In genomic region chr6:20533746-20534294, GRCh38 we compare ENCODE assay signal across 8 cellular contexts. TPM values are rescaled to one million over a fixed set of nuclear protein-coding genes. Genes with fewer than 3 reads are reported as not detected.
DNase-seq lines count a peak whose midpoint lies in the region; ATAC-seq, FAIRE-seq and TF ChIP-seq lines count a peak whose summit lies in the region.

No MANE protein-coding gene starts in this region.

- no peak for FAIRE-seq in astrocyte (lab: Jason Lieb, UNC)

- no peaks in the 10 kb centered on the region for H3K27me3 ChIP-seq in astrocyte (ENCODE audit: insufficient read depth, low read length)
- H3K27me3 ChIP-seq in muscle layer of colon (ENCODE audit: control insufficient read depth in 1 of 2, insufficient read depth in 2 of 2, low read length in 2 of 2) = no peaks in the 10 kb centered on the region

- H3K36me3 Mint-ChIP-seq in astrocyte (ENCODE audit: low read depth, unreplicated experiment) = peaks cover 1% of the 10 kb centered on the region

- H3K4me1 ChIP-seq in astrocyte (ENCODE audit: insufficient read depth, low read length) (peaks cover 8% of the 10 kb centered on the region), muscle layer of colon (ENCODE audit: insufficient read depth, low read length) (peaks cover 10% of the 10 kb centered on the region)

- H3K4me3 ChIP-seq in GM12865 (ENCODE audit: low read depth, low read length) (peak overlapping the region; percentile 89), astrocyte (ENCODE audit: insufficient read depth, low read depth, low read length) (peak overlapping the region; percentile 92), muscle layer of colon (ENCODE audit: low read depth in 1 of 2, low read length in 2 of 2) (peak overlapping the region in 1 of 2 donors; percentile 96)

- H2AFZ ChIP-seq in astrocyte (ENCODE audit: low read depth, low read length) = peak overlapping the region; percentile 88

- H3K9me3 Mint-ChIP-seq in astrocyte (ENCODE audit: unreplicated experiment) = no peaks in the 10 kb centered on the region

- no peaks in the 10 kb centered on the region for H3K36me3 ChIP-seq in astrocyte (ENCODE audit: insufficient read depth, low read length)
- peaks cover 8% of the 10 kb centered on the region for H3K36me3 ChIP-seq in muscle layer of colon (ENCODE audit: insufficient read depth, low read length)

- peak overlapping the region; percentile 90 for H3K27ac ChIP-seq in astrocyte (ENCODE audit: low read depth, low read length)
- peak overlapping the region; percentile 26 for H3K27ac ChIP-seq in muscle layer of colon (ENCODE audit: low read depth, low read length)

- H3K9ac ChIP-seq in astrocyte (ENCODE audit: low read length) (peak overlapping the region; percentile 95), muscle layer of colon (ENCODE audit: low read length) (no peak overlapping the region)

- peaks cover 2% of the 10 kb centered on the region for H4K20me1 ChIP-seq in astrocyte (ENCODE audit: insufficient read depth, low read length)

- DNase-seq in GM12865 (ENCODE audit: low read depth) = no peak
- DNase-seq in astrocyte (ENCODE audit: low read depth) = no peak
- DNase-seq in SHP77 (lab: John Stamatoyannopoulos, UW) = no peak
- DNase-seq in occipital lobe (lab: John Stamatoyannopoulos, UW) = no peak
- DNase-seq in NCI-H774 (lab: John Stamatoyannopoulos, UW) = no peak
- DNase-seq in NCI-H524 (lab: John Stamatoyannopoulos, UW) = no peak

- peak overlapping the region; percentile 93 for H3K4me2 ChIP-seq in astrocyte (ENCODE audit: low read length)

- peak overlapping the region; percentile 98 for H3K4me3 Mint-ChIP-seq in astrocyte (ENCODE audit: unreplicated experiment)

- H3K4me1 Mint-ChIP-seq in astrocyte (ENCODE audit: low read depth, unreplicated experiment) = peaks cover 14% of the 10 kb centered on the region

- ATAC-seq in HG03097 (IDR thresholded peaks at IDR 0.05; ENCODE audit: low FRiP score, unreplicated experiment) = peak; percentile 5

- no peaks in the 10 kb centered on the region for H3K27me3 Mint-ChIP-seq in astrocyte (ENCODE audit: low read depth, unreplicated experiment)

- H3K9me3 ChIP-seq in astrocyte (ENCODE audit: insufficient read depth, low read depth, low read length) (no peaks in the 10 kb centered on the region), muscle layer of colon (ENCODE audit: low read length) (no peaks in the 10 kb centered on the region)

- TF ChIP-seq CTCF in GM12865 (IDR thresholded peaks at IDR 0.05; ENCODE audit: insufficient read depth, low read depth, low read length, missing control alignments) (no peak), astrocyte (IDR thresholded peaks at IDR 0.05; ENCODE audit: insufficient read depth, low read depth, low read length) (no peak)

- H3K79me2 ChIP-seq in astrocyte (ENCODE audit: insufficient read depth, low read length) = peaks cover 32% of the 10 kb centered on the region

- peak overlapping the region; percentile 91 for H3K27ac Mint-ChIP-seq in astrocyte (ENCODE audit: unreplicated experiment)

RNA-seq across cellular contexts. Expression of gene CDKAL1, which starts 0.4 kb away (rescaled TPM):
- 11.6 and 13.7 TPM in 2 replicates for total RNA-seq in astrocyte
- 47.6 TPM for total RNA-seq in occipital lobe
